Comparison of ENCODE assay signal across 1 cellular context in genomic region chr17:80877095-80877828, GRCh38.
TF ChIP-seq lines count a peak whose summit lies in the region.

No MANE protein-coding gene starts in this region.

TF ChIP-seq in GM12878, 131 proteins besides CTCF, POLR2A, EP300 and RAD21 (continued from another document):
- TF ChIP-seq CUX1 (IDR thresholded peaks at IDR 0.05; ENCODE audit: insufficient replicate concordance, low read depth, low read length) (peak; percentile 13), BMI1 (IDR thresholded peaks at IDR 0.05; ENCODE audit: borderline replicate concordance) (no peak), ATF2 (IDR thresholded peaks at IDR 0.05; ENCODE audit: low read length) (peak; percentile 88)
TF ChIP-seq in GM12878: peak in this region for 51.
